In genomic region chr22:43222281-43222680, GRCh38 we compare ENCODE assay signal across 1 cellular context.
TF ChIP-seq lines count a peak whose summit lies in the region.

No MANE protein-coding gene starts in this region.

TF ChIP-seq in SK-N-SH, 30 proteins besides CTCF, POLR2A, EP300 and RAD21 (continued from another document):
- TF ChIP-seq REST (IDR thresholded peaks at IDR 0.05; ENCODE audit: low read depth, low read length) (no peak), USF2 (IDR thresholded peaks at IDR 0.05; ENCODE audit: borderline replicate concordance, low read depth, low read length) (no peak)
